1 cellular context compared by ENCODE assay signal in genomic region chr9:122051401-122052346, GRCh38.
A peak's percentile ranks its signal among the peaks of the same experiment; 100 is the strongest.
TF ChIP-seq lines count a peak whose summit lies in the region.

No MANE protein-coding gene starts in this region.

TF ChIP-seq in K562, 482 proteins besides CTCF, POLR2A, EP300 and RAD21 (continued from another document and continues in another):
- TF ChIP-seq AFF4 (CRISPR knock-in tag; IDR thresholded peaks at IDR 0.05) (no peak), BCOR (IDR thresholded peaks at IDR 0.05) (peak; percentile 85; the same call in 1 of the 2 replicates), RFX1 (IDR thresholded peaks at IDR 0.05) (no peak), ID3 (CRISPR knock-in tag; IDR thresholded peaks at IDR 0.05) (no peak), ID3 (tag; IDR thresholded peaks at IDR 0.05) (peak; percentile 81; the same call in 1 of the 2 replicates), CREM (IDR thresholded peaks at IDR 0.05; ENCODE audit: low read depth) (peak; percentile 44), ZZZ3 (IDR thresholded peaks at IDR 0.05) (no peak), PHB (CRISPR knock-in tag; IDR thresholded peaks at IDR 0.05) (no peak), MEIS2 (IDR thresholded peaks at IDR 0.05; ENCODE audit: partially characterized antibody) (peak; percentile 13), TGIF2 (CRISPR knock-in tag; IDR thresholded peaks at IDR 0.05) (no peak), AFF1 (IDR thresholded peaks at IDR 0.05; ENCODE audit: low read depth in 1 of 2, partially characterized antibody in 2 of 2) (peak in 1 of 2 experiments; percentile 30), OTX1 (CRISPR knock-in tag; IDR thresholded peaks at IDR 0.05) (peak; percentile 39; the same call in 1 of the 2 replicates), ARID3B (CRISPR knock-in tag; IDR thresholded peaks at IDR 0.05; ENCODE audit: borderline replicate concordance) (no peak), HSF4 (CRISPR knock-in tag; IDR thresholded peaks at IDR 0.05; ENCODE audit: borderline replicate concordance) (no peak), HLTF (IDR thresholded peaks at IDR 0.05) (0 out of 2 replicates have a peak, but pooled peaks have one; percentile 52), ZNF398 (CRISPR knock-in tag; IDR thresholded peaks at IDR 0.05) (no peak), TCF3 (CRISPR knock-in tag; IDR thresholded peaks at IDR 0.05) (peak; percentile 97), PCBP2 (IDR thresholded peaks at IDR 0.05; ENCODE audit: low read depth, low read length, poor library complexity, severe bottlenecking) (no peak), MBD1 (CRISPR knock-in tag; IDR thresholded peaks at IDR 0.05) (no peak), RBM17 (IDR thresholded peaks at IDR 0.05; ENCODE audit: borderline replicate concordance, low read depth, low read length) (no peak), HES1 (IDR thresholded peaks at IDR 0.05; ENCODE audit: low read depth) (no peak), ADNP (tag; IDR thresholded peaks at IDR 0.05) (no peak), JUND (IDR thresholded peaks at IDR 0.05; ENCODE audit: borderline replicate concordance, low read depth, low read length) (peak; percentile 9; the same call in 1 of the 2 replicates), JUND (tag; IDR thresholded peaks at IDR 0.05; ENCODE audit: borderline replicate concordance, low read depth, low read length) (no peak; the same call in 2 of the 3 replicates), TCF7 (IDR thresholded peaks at IDR 0.05; ENCODE audit: borderline replicate concordance) (peak; percentile 95), HDAC2 (IDR thresholded peaks at IDR 0.05) (peak; percentile 53; the same call in 1 of the 2 replicates), RBM39 (optimal IDR thresholded peaks at IDR 0.05; ENCODE audit: low read depth, low read length) (no peak), NCOA1 (IDR thresholded peaks at IDR 0.05; ENCODE audit: low read depth) (peak; percentile 44; the same call in 1 of the 2 replicates), RUNX1 (IDR thresholded peaks at IDR 0.05; ENCODE audit: low read depth) (peak; percentile 87), PHF8 (IDR thresholded peaks at IDR 0.05; ENCODE audit: borderline replicate concordance, low read length) (no peak), ZNF143 (CRISPR knock-in tag; IDR thresholded peaks at IDR 0.05) (no peak), SMAD4 (CRISPR knock-in tag; conservative IDR thresholded peaks at IDR 0.05) (peak; percentile 97), ETS1 (conservative IDR thresholded peaks at IDR 0.05; ENCODE audit: control insufficient read depth, low read depth, low read length) (no peak), ZNF668 (CRISPR knock-in tag; IDR thresholded peaks at IDR 0.05) (no peak), ZHX1 (conservative IDR thresholded peaks at IDR 0.05; ENCODE audit: low read length) (no peak), HOXB6 (CRISPR knock-in tag; IDR thresholded peaks at IDR 0.05; ENCODE audit: borderline replicate concordance) (no peak), ILK (tag; IDR thresholded peaks at IDR 0.05; ENCODE audit: borderline replicate concordance, low read depth) (no peak), MBD2 (IDR thresholded peaks at IDR 0.05; ENCODE audit: borderline replicate concordance, low read depth) (no peak), NBN (IDR thresholded peaks at IDR 0.05; ENCODE audit: low read depth) (no peak), ZNF316 (IDR thresholded peaks at IDR 0.05) (0 out of 2 replicates have a peak, but pooled peaks have one; percentile 2), PTTG1 (tag; IDR thresholded peaks at IDR 0.05; ENCODE audit: low read depth) (no peak), ZNF165 (CRISPR knock-in tag; IDR thresholded peaks at IDR 0.05; ENCODE audit: borderline replicate concordance) (no peak), LEF1 (IDR thresholded peaks at IDR 0.05) (peak; percentile 84), HDAC6 (IDR thresholded peaks at IDR 0.05; ENCODE audit: low read depth, low read length) (no peak), YY1 (IDR thresholded peaks at IDR 0.05; ENCODE audit: borderline replicate concordance in 1 of 3, control insufficient read depth in 1 of 3, extremely low read depth in 1 of 3, insufficient read depth in 3 of 3, insufficient read length in 1 of 3, insufficient replicate concordance in 2 of 3, low read depth in 1 of 3, low read length in 2 of 3) (peak in 1 of 3 experiments; percentile 74)
